In the genomic region with DNA sequence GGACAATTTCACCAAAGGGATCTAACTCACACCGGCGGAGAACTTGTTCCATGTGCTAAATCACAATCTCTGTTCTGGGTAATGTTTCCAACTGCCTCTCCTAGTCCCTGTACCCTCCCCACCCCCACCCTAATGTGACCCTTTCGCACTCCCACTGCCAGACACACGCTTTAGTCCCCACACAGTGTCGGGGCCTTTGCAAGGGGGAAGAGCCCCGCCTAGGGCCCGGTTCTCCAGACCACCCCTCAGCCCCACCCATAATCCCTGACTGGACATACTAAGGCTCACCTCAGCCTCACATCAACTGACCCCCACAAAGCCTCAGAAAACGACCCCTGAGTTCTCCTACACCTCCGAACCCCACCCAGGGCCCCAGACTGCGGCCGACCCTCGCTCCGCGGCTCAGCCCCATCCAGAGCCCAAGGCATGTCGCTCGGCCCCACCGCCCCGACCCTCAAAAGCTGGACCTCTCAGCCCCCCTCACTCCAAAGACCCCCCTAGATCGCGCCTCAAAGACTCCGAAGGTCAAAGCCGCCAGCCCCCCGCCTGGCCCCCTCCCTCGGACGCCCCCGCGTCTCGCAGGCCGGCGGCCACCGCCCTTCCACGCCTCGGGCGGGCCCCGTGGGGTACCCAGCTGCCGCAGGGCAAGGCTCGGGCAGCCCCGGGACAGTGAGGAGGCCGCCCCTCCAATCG, we compare ENCODE assay signal across 8 cellular contexts.
DNase-seq lines count a peak whose midpoint lies in the region; ATAC-seq and TF ChIP-seq lines count a peak whose summit lies in the region.

No MANE protein-coding gene starts in this region.

- H2BK120ac ChIP-seq in trophoblast cell (ENCODE audit: insufficient read depth, low read length, poor library complexity), result peak overlapping the region; percentile 91

- peak overlapping the region; percentile 97 for H3K18ac ChIP-seq in trophoblast cell (ENCODE audit: low read length)

- peak overlapping the region; percentile 90 for H4K8ac ChIP-seq in trophoblast cell (ENCODE audit: low read depth, low read length)

- H3K4me1 ChIP-seq in Karpas-422 (ENCODE audit: low read length) (peaks cover 19% of the 10 kb centered on the region), cardiac muscle cell (ENCODE audit: low read depth) (no peaks in the 10 kb centered on the region), trophoblast cell (ENCODE audit: control insufficient read depth in 1 of 2, insufficient read depth in 2 of 2, low read length in 2 of 2) (peaks cover 2 to 6% of the 10 kb centered on the region in 2 experiments)

- peak overlapping the region; percentile 88 for H3K4me3 ChIP-seq in Karpas-422 (ENCODE audit: low read length)
- H3K4me3 ChIP-seq in cardiac muscle cell, result peak overlapping the region; percentile 77
- peak overlapping the region; percentile 88 for H3K4me3 ChIP-seq in trophoblast cell (ENCODE audit: low read depth, low read length)

- H3K27me3 ChIP-seq in Karpas-422 (ENCODE audit: low read length) (no peaks in the 10 kb centered on the region), cardiac muscle cell (no peaks in the 10 kb centered on the region), trophoblast cell (ENCODE audit: insufficient read depth, low read length) (no peaks in the 10 kb centered on the region)

- no peak overlapping the region for H3K23ac ChIP-seq in trophoblast cell (ENCODE audit: low read length)

- H2BK5ac ChIP-seq in trophoblast cell (ENCODE audit: low read depth, low read length, poor library complexity), result peak overlapping the region; percentile 81

- no CpG with 5 or more reads among the region's 40 CpGs for WGBS in trophoblast cell (ENCODE audit: extremely low coverage, insufficient coverage, insufficient read length)

- H3K79me2 ChIP-seq in Karpas-422 (ENCODE audit: low read length) (peaks cover 51% of the 10 kb centered on the region), trophoblast cell (ENCODE audit: control insufficient read depth, insufficient read depth, low read length, poor library complexity) (peaks cover 19% of the 10 kb centered on the region)

- H3K9me3 ChIP-seq in Karpas-422 (ENCODE audit: low read length) (no peaks in the 10 kb centered on the region), cardiac muscle cell (ENCODE audit: low read depth) (no peaks in the 10 kb centered on the region), trophoblast cell (ENCODE audit: insufficient read depth, low read depth, low read length) (no peaks in the 10 kb centered on the region)

- H3K27ac ChIP-seq in Karpas-422 (ENCODE audit: low read length), result peak overlapping the region; percentile 72
- peak overlapping the region; percentile 94 for H3K27ac ChIP-seq in cardiac muscle cell
- H3K27ac ChIP-seq in trophoblast cell (ENCODE audit: low read depth, low read length), result peak overlapping the region; percentile 84

- H3K9me3 Mint-ChIP-seq in activated T-helper 17 cell treated with anti-CD3 and anti-CD28 coated beads, Interleukin-2, amount 50 U/mL, for 72 hours, result no peaks in the 10 kb centered on the region

- peak overlapping the region; percentile 50 for H2AK5ac ChIP-seq in trophoblast cell (ENCODE audit: low read length)

- peak overlapping the region; percentile 95 for H3K14ac ChIP-seq in trophoblast cell (ENCODE audit: low read length)

- H3K4ac ChIP-seq in trophoblast cell (ENCODE audit: low read depth, low read length), result peak overlapping the region; percentile 90

- H2BK12ac ChIP-seq in trophoblast cell (ENCODE audit: low read length), result no peak overlapping the region

- H2AFZ ChIP-seq in Karpas-422 (ENCODE audit: low read length), result peak overlapping the region; percentile 39; the same call in 1 of the 2 replicates
- H2AFZ ChIP-seq in trophoblast cell (ENCODE audit: insufficient read depth, low read length, poor library complexity), result peak overlapping the region; percentile 52

- H3K36me3 Mint-ChIP-seq in activated T-helper 17 cell treated with anti-CD3 and anti-CD28 coated beads, Interleukin-2, amount 50 U/mL, for 72 hours (ENCODE audit: low read depth), result peaks cover 28% of the 10 kb centered on the region

- H3K9me2 ChIP-seq in Karpas-422 (replicated peaks; ENCODE audit: insufficient read depth, low read length), result no peaks in the 10 kb centered on the region

- H3K79me1 ChIP-seq in trophoblast cell (ENCODE audit: low read length), result peaks cover 16% of the 10 kb centered on the region

- peak overlapping the region; percentile 43 for H4K12ac ChIP-seq in trophoblast cell (ENCODE audit: low read depth, low read length)

- H3K4me2 ChIP-seq in Karpas-422 (ENCODE audit: low read depth, low read length, poor library complexity, severe bottlenecking) (peak overlapping the region; percentile 87), trophoblast cell (ENCODE audit: low read length) (peak overlapping the region; percentile 94)

- DNase-seq in ELF-1 (ENCODE audit: low read depth, low spot score) (peak; percentile 66), Karpas-422 (peak; percentile 66), cardiac muscle cell (ENCODE audit: low read depth in 1 of 2, low spot score in 1 of 2) (peak in 1 of 2 donors; percentile 64), trophoblast cell (peak in 1 of 2 donors; percentile 4), inferior parietal cortex (ENCODE audit: extremely low spot score) (no peak)

- 0 out of 2 replicates have a peak, but pooled peaks cover 5% of the 10 kb centered on the region for H3K36me3 ChIP-seq in Karpas-422 (ENCODE audit: insufficient read depth, low read length)
- no peaks in the 10 kb centered on the region for H3K36me3 ChIP-seq in cardiac muscle cell
- H3K36me3 ChIP-seq in trophoblast cell (ENCODE audit: control insufficient read depth in 1 of 2, insufficient read depth in 2 of 2, low read length in 2 of 2), result peaks cover 4% of the 10 kb centered on the region in 2 experiments

- peak overlapping the region; percentile 94 for H4K91ac ChIP-seq in trophoblast cell (ENCODE audit: low read depth, low read length)

- peaks cover 18% of the 10 kb centered on the region for H3K4me1 Mint-ChIP-seq in activated T-helper 17 cell treated with anti-CD3 and anti-CD28 coated beads, Interleukin-2, amount 50 U/mL, for 72 hours

- peak overlapping the region; percentile 95 for H3K9ac ChIP-seq in Karpas-422 (ENCODE audit: low read length)
- H3K9ac ChIP-seq in trophoblast cell (ENCODE audit: low read length), result peak overlapping the region; percentile 97

- no peaks in the 10 kb centered on the region for H3K27me3 Mint-ChIP-seq in activated T-helper 17 cell treated with anti-CD3 and anti-CD28 coated beads, Interleukin-2, amount 50 U/mL, for 72 hours

- TF ChIP-seq CTCF in cardiac muscle cell (IDR thresholded peaks at IDR 0.05; ENCODE audit: low read depth, low read length), result no peak

- H3K4me3 Mint-ChIP-seq in activated T-helper 17 cell treated with anti-CD3 and anti-CD28 coated beads, Interleukin-2, amount 50 U/mL, for 72 hours, result peak overlapping the region; percentile 94

- ATAC-seq in GM21390 (IDR thresholded peaks at IDR 0.05; ENCODE audit: unreplicated experiment), result peak; percentile 28
- peak; percentile 31 for ATAC-seq in activated T-helper 17 cell treated with anti-CD3 and anti-CD28 coated beads, Interleukin-2, amount 50 U/mL, for 72 hours (replicated peaks)
- ATAC-seq in HG03439 (IDR thresholded peaks at IDR 0.05; ENCODE audit: unreplicated experiment), result no peak

- H4K20me1 ChIP-seq in Karpas-422 (ENCODE audit: insufficient read depth, low read depth, low read length), result no peaks in the 10 kb centered on the region

- peak overlapping the region; percentile 91 for H3K27ac Mint-ChIP-seq in activated T-helper 17 cell treated with anti-CD3 and anti-CD28 coated beads, Interleukin-2, amount 50 U/mL, for 72 hours
